In the genomic region with DNA sequence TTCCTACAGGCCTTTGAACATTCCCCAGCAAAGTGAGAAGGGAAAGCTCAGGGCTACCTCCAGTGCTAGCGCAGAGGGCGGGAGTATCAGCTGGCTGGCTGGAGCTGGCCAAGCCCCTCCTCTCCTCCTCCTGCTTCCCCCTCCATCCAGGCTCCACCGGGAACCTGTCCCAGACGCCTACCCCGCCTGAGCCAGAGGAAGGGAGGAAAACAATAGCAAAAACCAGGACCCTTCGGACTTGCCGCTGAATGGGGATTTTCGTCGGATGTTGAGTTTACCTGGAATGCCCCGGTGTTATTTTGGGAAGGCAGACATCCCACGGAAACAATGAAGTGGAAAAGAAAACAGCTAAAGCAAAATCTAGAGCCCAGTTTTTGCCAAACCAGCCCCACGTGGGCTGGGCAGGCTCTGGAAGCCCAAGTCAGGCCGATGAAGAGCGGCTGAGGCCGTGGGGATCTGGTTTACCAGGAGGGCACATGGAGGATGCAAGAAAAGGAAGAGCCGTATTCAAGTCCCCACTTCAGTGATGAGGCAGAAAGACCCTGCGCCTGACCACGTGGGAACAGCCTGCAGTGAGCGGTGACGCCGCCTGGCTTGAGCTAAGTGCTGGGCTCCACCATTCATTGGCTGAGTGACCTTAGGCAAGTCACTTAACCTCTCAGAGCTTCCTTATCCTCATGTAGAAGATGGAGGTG, we compare ENCODE assay signal across 13 cellular contexts.
A peak's percentile ranks its signal among the peaks of the same experiment; 100 is the strongest.
DNase-seq lines count a peak whose midpoint lies in the region; ATAC-seq and TF ChIP-seq lines count a peak whose summit lies in the region.
"Had no signal": no experiment of that assay in that cellular context is flagged by ENCODE, and none has a peak within 500 bp of the region (broad histone marks: within the 10 kb centered on the region; RNA-seq: fewer than 3 reads in every experiment).

No MANE protein-coding gene starts in this region.

- peaks cover 4% of the 10 kb centered on the region for H3K9me3 Mint-ChIP-seq in Calu3 (ENCODE audit: low read depth, unreplicated experiment)

- no peak overlapping the region for H2BK120ac ChIP-seq in mesenchymal stem cell (ENCODE audit: low read depth, low read length)

- H3K36me3 ChIP-seq in NT2/D1 (ENCODE audit: insufficient read depth, insufficient read length, low read length) (no peaks in the 10 kb centered on the region), mesenchymal stem cell (ENCODE audit: control insufficient read depth in 1 of 2, insufficient read depth in 2 of 2, low read depth in 1 of 2, low read length in 2 of 2) (no peaks in the 10 kb centered on the region), suprapubic skin (no peaks in the 10 kb centered on the region)

- no peak for TF ChIP-seq POLR2A in suprapubic skin (IDR thresholded peaks at IDR 0.05)

- no peak overlapping the region for H3K4me3 Mint-ChIP-seq in Calu3 (ENCODE audit: low read depth, unreplicated experiment)
- H3K4me3 Mint-ChIP-seq: activated CD8-positive, alpha-beta T cell treated with anti-CD3 and anti-CD28 coated beads, Interleukin-2, amount 10 ng/mL, durations not matched to agents 7 days and 5 days; activated naive CD8-positive, alpha-beta T cell treated with anti-CD3 and anti-CD28 coated beads, Interleukin-2, amount 10 ng/mL, durations not matched to agents 7 days and 5 days; T-helper 17 cell had no signal

- CTCF ChIA-PET in Calu3 (lab: Charles Lee), result interaction anchor here (0.7 kb wide), 1 partner anchor 549 kb away, joined by 3 read pairs; no protein-coding TSS in a partner anchor

- no peak overlapping the region for H2BK15ac ChIP-seq in mesenchymal stem cell (ENCODE audit: low read depth, poor library complexity, severe bottlenecking)

- intact Hi-C loops in Right ventricle myocardium inferior (cut with DNase I), result loop anchor here (2.0 to 5.0 kb wide), 3 partner anchors 91 to 361 kb away; no protein-coding TSS in a partner anchor
- intact Hi-C loops in Calu3 (cut with micrococcal nuclease; ENCODE audit: unreplicated experiment), result no loop called here

- H3K27ac ChIP-seq in mesenchymal stem cell (ENCODE audit: low read length, poor library complexity, severe bottlenecking) (no peak overlapping the region), suprapubic skin (peak overlapping the region; percentile 8)

- H4K91ac ChIP-seq in mesenchymal stem cell (ENCODE audit: low read length), result no peak overlapping the region

- H3K27me3 ChIP-seq in NT2/D1 (ENCODE audit: insufficient read depth, insufficient read length) (no peaks in the 10 kb centered on the region), mesenchymal stem cell (ENCODE audit: control insufficient read depth in 1 of 2, insufficient read depth in 1 of 2, low read length in 2 of 2) (peaks cover 0 to 23% of the 10 kb centered on the region in 2 experiments), suprapubic skin (no peaks in the 10 kb centered on the region)

- H2AK5ac ChIP-seq in mesenchymal stem cell (ENCODE audit: low read length, severe bottlenecking), result no peak overlapping the region

- no peak overlapping the region for H3K4me2 ChIP-seq in mesenchymal stem cell (ENCODE audit: low read length, poor library complexity, severe bottlenecking)

- no peaks in the 10 kb centered on the region for H3K4me1 ChIP-seq in NT2/D1 (ENCODE audit: insufficient read depth, insufficient read length)
- H3K4me1 ChIP-seq in mesenchymal stem cell (ENCODE audit: control insufficient read depth, insufficient read depth, low read depth, low read length), result no peaks in the 10 kb centered on the region
- H3K4me1 ChIP-seq in suprapubic skin, result peaks cover 4% of the 10 kb centered on the region

- peak overlapping the region; percentile 0 for H3K4me3 ChIP-seq in NT2/D1 (ENCODE audit: insufficient read length, low read depth)
- H3K4me3 ChIP-seq in mesenchymal stem cell (ENCODE audit: insufficient read depth in 1 of 2, low read depth in 1 of 2, low read length in 2 of 2), result no peak overlapping the region
- H3K4me3 ChIP-seq in suprapubic skin, result peak overlapping the region; percentile 10

- ATAC-seq in Right ventricle myocardium inferior, result peak; percentile 97
- ATAC-seq in GM21390 (IDR thresholded peaks at IDR 0.05; ENCODE audit: unreplicated experiment), result no peak
- ATAC-seq in HG02973 (IDR thresholded peaks at IDR 0.05; ENCODE audit: unreplicated experiment), result no peak
- ATAC-seq: activated CD8-positive, alpha-beta T cell treated with anti-CD3 and anti-CD28 coated beads, Interleukin-2, amount 10 ng/mL, durations not matched to agents 7 days and 5 days; T-helper 17 cell had no signal

- H3K18ac ChIP-seq in mesenchymal stem cell (ENCODE audit: low read depth in 1 of 2, low read length in 2 of 2), result no peak overlapping the region

- H3K9ac ChIP-seq in NT2/D1 (ENCODE audit: insufficient read length, low read depth) (peak overlapping the region; percentile 1), mesenchymal stem cell (ENCODE audit: low read length) (peak overlapping the region; percentile 15)

- no peak overlapping the region for H2AFZ ChIP-seq in mesenchymal stem cell (ENCODE audit: low read depth, low read length)

- H3K9me3 ChIP-seq in NT2/D1 (ENCODE audit: insufficient read depth, low read length) (peaks cover 4% of the 10 kb centered on the region; the same call in 1 of the 2 replicates), mesenchymal stem cell (ENCODE audit: control insufficient read depth, low read length) (no peaks in the 10 kb centered on the region), suprapubic skin (no peaks in the 10 kb centered on the region)

- H3K4ac ChIP-seq in mesenchymal stem cell (ENCODE audit: low read depth in 1 of 2, low read length in 2 of 2), result no peak overlapping the region

- H3K14ac ChIP-seq in mesenchymal stem cell (ENCODE audit: low read length in 2 of 2), result no peak overlapping the region

- no peaks in the 10 kb centered on the region for H3K36me3 Mint-ChIP-seq in Calu3 (ENCODE audit: insufficient read depth, unreplicated experiment)

- DNase-seq in NT2/D1 (ENCODE audit: low read depth, low spot score), result no peak
- DNase-seq in Right ventricle myocardium inferior (ENCODE audit: missing footprints), result peak; percentile 80
- no peak for DNase-seq in mesenchymal stem cell
- DNase-seq in suprapubic skin (ENCODE audit: low spot score in 2 of 2), result no peak
- no peak for DNase-seq in RKO (ENCODE audit: low spot score)
- no peak for DNase-seq in Calu3
- DNase-seq: activated CD8-positive, alpha-beta T cell treated with anti-CD3 and anti-CD28 coated beads, Interleukin-2, amount 10 ng/mL, durations not matched to agents 7 days and 5 days; activated naive CD8-positive, alpha-beta T cell treated with anti-CD3 and anti-CD28 coated beads, Interleukin-2, amount 10 ng/mL, durations not matched to agents 7 days and 5 days; effector memory CD4-positive, alpha-beta T cell; NCI-H1436; T-helper 17 cell had no signal

- no peak overlapping the region for H2BK5ac ChIP-seq in mesenchymal stem cell (ENCODE audit: low read depth, low read length, poor library complexity, severe bottlenecking)

- no peak for TF ChIP-seq EP300 in suprapubic skin (IDR thresholded peaks at IDR 0.05)

- H2BK12ac ChIP-seq in mesenchymal stem cell (ENCODE audit: low read length in 2 of 2), result no peak overlapping the region

- H3K27ac Mint-ChIP-seq in Calu3 (ENCODE audit: unreplicated experiment), result no peak overlapping the region
- H3K27ac Mint-ChIP-seq: activated CD8-positive, alpha-beta T cell treated with anti-CD3 and anti-CD28 coated beads, Interleukin-2, amount 10 ng/mL, durations not matched to agents 7 days and 5 days; activated naive CD8-positive, alpha-beta T cell treated with anti-CD3 and anti-CD28 coated beads, Interleukin-2, amount 10 ng/mL, durations not matched to agents 7 days and 5 days; T-helper 17 cell had no signal

- H3K79me1 ChIP-seq in mesenchymal stem cell (replicated peaks; ENCODE audit: low read length, poor library complexity, severe bottlenecking), result no peaks in the 10 kb centered on the region

- H3K23ac ChIP-seq in mesenchymal stem cell (ENCODE audit: low read length in 2 of 2), result no peak overlapping the region

- peaks cover 35% of the 10 kb centered on the region for H3K27me3 Mint-ChIP-seq in Calu3 (ENCODE audit: unreplicated experiment)
- H3K27me3 Mint-ChIP-seq: activated naive CD8-positive, alpha-beta T cell treated with anti-CD3 and anti-CD28 coated beads, Interleukin-2, amount 10 ng/mL, durations not matched to agents 7 days and 5 days; T-helper 17 cell had no signal

- BruUV-seq in Calu3 (replicated peaks; lab: Mats Ljungman, UMichigan), result no TSS peak

- H4K8ac ChIP-seq in mesenchymal stem cell (ENCODE audit: low read length), result no peak overlapping the region

- WGBS in mesenchymal stem cell, result 73% methylated on average over 21 of the region's 21 CpGs
- WGBS in suprapubic skin, result 52% methylated on average over 21 of the region's 21 CpGs

- TF ChIP-seq CTCF in suprapubic skin (IDR thresholded peaks at IDR 0.05) (no peak), Calu3 (IDR thresholded peaks at IDR 0.05; ENCODE audit: unreplicated experiment) (no peak)

- H3K4me1 Mint-ChIP-seq in Calu3 (ENCODE audit: low read depth, unreplicated experiment), result no peaks in the 10 kb centered on the region
- H3K4me1 Mint-ChIP-seq: activated naive CD8-positive, alpha-beta T cell treated with anti-CD3 and anti-CD28 coated beads, Interleukin-2, amount 10 ng/mL, durations not matched to agents 7 days and 5 days; T-helper 17 cell had no signal

Comparison
In these comparisons a context has a peak if more than half of its experiments do, and no peak if none do; other contexts are left out.
1. H3K4me3 ChIP-seq: peak in NT2/D1 (single experiment) and suprapubic skin (single experiment); none in mesenchymal stem cell (0 of 2).